In the genomic region with DNA sequence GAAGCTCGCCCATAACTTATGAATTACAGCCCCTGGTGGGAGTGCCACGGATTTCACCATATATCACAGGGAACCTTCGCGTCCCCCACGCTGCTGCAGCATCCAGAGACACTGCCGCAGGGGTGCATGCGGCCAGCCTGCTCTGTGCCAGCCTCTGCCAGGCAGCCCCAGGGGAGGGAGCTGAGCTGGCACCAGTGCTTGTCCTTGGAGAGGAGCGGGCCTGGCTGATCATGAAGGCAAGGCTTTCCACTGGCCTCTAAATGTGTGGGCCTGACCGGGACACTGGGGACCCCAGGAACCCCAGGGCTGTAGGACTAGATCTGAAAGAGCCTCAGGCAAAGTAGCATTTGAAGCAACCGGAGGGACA, we compare ENCODE assay signal across 1 cellular context.
TF ChIP-seq lines count a peak whose summit lies in the region.

No MANE protein-coding gene starts in this region.

TF ChIP-seq in H1, 55 proteins besides CTCF, POLR2A, EP300 and RAD21 (continued from another document):
- TF ChIP-seq, protein P1, sequence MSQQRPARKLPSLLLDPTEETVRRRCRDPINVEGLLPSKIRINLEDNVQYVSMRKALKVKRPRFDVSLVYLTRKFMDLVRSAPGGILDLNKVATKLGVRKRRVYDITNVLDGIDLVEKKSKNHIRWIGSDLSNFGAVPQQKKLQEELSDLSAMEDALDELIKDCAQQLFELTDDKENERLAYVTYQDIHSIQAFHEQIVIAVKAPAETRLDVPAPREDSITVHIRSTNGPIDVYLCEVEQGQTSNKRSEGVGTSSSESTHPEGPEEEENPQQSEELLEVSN (IDR thresholded peaks at IDR 0.05), result no peak
- TF ChIP-seq SP4 (IDR thresholded peaks at IDR 0.05; ENCODE audit: low read length) (no peak), ZNF274 (IDR thresholded peaks at IDR 0.05; ENCODE audit: borderline replicate concordance, extremely low read depth, low read length) (no peak), BCL11A (IDR thresholded peaks at IDR 0.05; ENCODE audit: low read depth in 2 of 2, low read length in 2 of 2) (no peak)
